ENCODE assay signal across 8 cellular contexts in the genomic region with DNA sequence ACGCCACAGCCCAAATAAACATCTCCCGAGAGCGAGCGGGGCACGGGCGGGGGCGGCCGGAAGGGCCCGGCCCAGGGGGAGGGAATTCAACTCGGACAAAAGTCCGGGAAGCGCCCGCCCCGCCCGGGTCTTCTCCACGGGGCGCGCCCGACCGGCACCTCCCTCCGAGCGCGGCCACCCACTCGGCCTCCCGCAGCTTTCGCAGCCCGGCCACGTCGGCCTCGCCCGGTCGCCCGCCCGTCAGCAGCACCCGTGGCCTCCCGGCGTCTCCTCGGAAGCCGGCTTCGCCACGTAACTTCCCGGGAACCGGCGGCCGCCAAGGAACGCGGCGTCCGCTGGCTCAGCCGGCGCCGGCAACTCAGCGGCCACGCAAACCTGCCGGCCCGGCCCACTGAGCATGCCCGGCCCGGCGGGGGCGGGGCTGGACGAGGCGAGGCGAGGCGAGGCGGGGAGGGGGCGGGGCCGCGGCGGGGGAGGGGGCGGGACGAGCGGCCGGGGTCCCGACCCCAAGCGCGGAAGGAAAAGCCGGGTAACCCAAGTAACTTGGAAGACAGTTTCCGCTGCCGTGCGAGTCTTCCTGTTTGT. TPM values are rescaled to one million over a fixed set of nuclear protein-coding genes. Genes with fewer than 3 reads are reported as not detected.
A peak's percentile ranks its signal among the peaks of the same experiment; 100 is the strongest.
DNase-seq lines count a peak whose midpoint lies in the region; ATAC-seq and TF ChIP-seq lines count a peak whose summit lies in the region.

A gene (minus strand): TSS at position 369 of the 585 bp plus-strand sequence. CDS start 440 bp downstream, outside the sequence.

- peak; percentile 89 for DNase-seq in DMS 273 (lab: John Stamatoyannopoulos, UW; ENCODE audit: unreplicated experiment)
- DNase-seq in DMS 273 treated with DMSO at 0.1 percent for 48 hours (lab: John Stamatoyannopoulos, UW) = no peak
- peak; percentile 42 for DNase-seq in NCI-H1048 (lab: John Stamatoyannopoulos, UW)
- no peak for DNase-seq in activated naive CD8-positive, alpha-beta T cell treated with anti-CD3 and anti-CD28 coated beads, Interleukin-2, amount 50 U/mL, for 24 hours
- no peak for DNase-seq in glomerular endothelial cell (ENCODE audit: extremely low read depth, low read depth, low spot score)
- peak; percentile 88 for DNase-seq in nephron progenitor cell
- no peak for DNase-seq in amniotic stem cell (lab: John Stamatoyannopoulos, UW)

- peak within 1 kb of the TSS; percentile 42 for H3K4me3 Mint-ChIP-seq in activated naive CD8-positive, alpha-beta T cell treated with anti-CD3 and anti-CD28 coated beads, Interleukin-2, amount 50 U/mL, for 24 hours
- peak within 1 kb of the TSS; percentile 93 for H3K4me3 Mint-ChIP-seq in nephron progenitor cell

- TF ChIP-seq CTCF in nephron progenitor cell (IDR thresholded peaks at IDR 0.05) = no peak

- no peak for ATAC-seq in activated naive CD8-positive, alpha-beta T cell treated with anti-CD3 and anti-CD28 coated beads, Interleukin-2, amount 50 U/mL, for 24 hours
- no peak for ATAC-seq in GM19463 (IDR thresholded peaks at IDR 0.05; ENCODE audit: unreplicated experiment)

- H3K9me3 Mint-ChIP-seq in activated naive CD8-positive, alpha-beta T cell treated with anti-CD3 and anti-CD28 coated beads, Interleukin-2, amount 50 U/mL, for 24 hours = peaks cover 12% of the 10 kb centered on the region
- H3K9me3 Mint-ChIP-seq in nephron progenitor cell = peaks cover 15% of the 10 kb centered on the region

- H3K27me3 Mint-ChIP-seq in activated naive CD8-positive, alpha-beta T cell treated with anti-CD3 and anti-CD28 coated beads, Interleukin-2, amount 50 U/mL, for 24 hours = peaks cover 68% of the 10 kb centered on the region
- peaks cover 13% of the 10 kb centered on the region for H3K27me3 Mint-ChIP-seq in nephron progenitor cell (ENCODE audit: low read depth, poor library complexity)

- H3K36me3 Mint-ChIP-seq in activated naive CD8-positive, alpha-beta T cell treated with anti-CD3 and anti-CD28 coated beads, Interleukin-2, amount 50 U/mL, for 24 hours (ENCODE audit: low read depth) = peaks cover 12% of the 10 kb centered on the region
- H3K36me3 Mint-ChIP-seq in nephron progenitor cell (ENCODE audit: low read depth) = peaks cover 21% of the 10 kb centered on the region

- H3K4me1 Mint-ChIP-seq in activated naive CD8-positive, alpha-beta T cell treated with anti-CD3 and anti-CD28 coated beads, Interleukin-2, amount 50 U/mL, for 24 hours = peaks cover 23% of the 10 kb centered on the region
- peaks cover 30% of the 10 kb centered on the region for H3K4me1 Mint-ChIP-seq in nephron progenitor cell

- no peak within 1 kb of the TSS for H3K27ac Mint-ChIP-seq in activated naive CD8-positive, alpha-beta T cell treated with anti-CD3 and anti-CD28 coated beads, Interleukin-2, amount 50 U/mL, for 24 hours
- H3K27ac Mint-ChIP-seq in nephron progenitor cell = peak within 1 kb of the TSS; percentile 94

RNA-seq across cellular contexts. Expression of the gene that starts here (rescaled TPM):
- 99.0 and 142 TPM in 2 replicates for total RNA-seq in glomerular endothelial cell

Comparison
In these comparisons a context has a peak if more than half of its experiments do, and no peak if none do; other contexts are left out.
1. DNase-seq: peak in DMS 273 (single experiment), NCI-H1048 (single experiment) and nephron progenitor cell (single experiment); none in DMS 273 treated with DMSO at 0.1 percent for 48 hours (single experiment), activated naive CD8-positive, alpha-beta T cell treated with anti-CD3 and anti-CD28 coated beads, Interleukin-2, amount 50 U/mL, for 24 hours (single experiment), glomerular endothelial cell (single experiment) and amniotic stem cell (single experiment).